In genomic region chr1:6727535-6727934, GRCh38 we compare ENCODE assay signal across 8 cellular contexts. TPM values are rescaled to one million over a fixed set of nuclear protein-coding genes. Genes with fewer than 3 reads are reported as not detected.
DNase-seq lines count a peak whose midpoint lies in the region; ATAC-seq and TF ChIP-seq lines count a peak whose summit lies in the region.

No MANE protein-coding gene starts in this region.

- no peak overlapping the region for H3K27ac Mint-ChIP-seq in activated CD4-positive, alpha-beta memory T cell treated with anti-CD3 and anti-CD28 coated beads, Interleukin-2, amount 10 ng/mL, durations not matched to agents 7 days and 5 days
- H3K27ac Mint-ChIP-seq in natural killer cell treated with Interleukin-12 subunit alpha and Interleukin-12 subunit beta and Interleukin-15 and Interleukin-18, amount 100 ng/mL, for 72 hours, result no peak overlapping the region

- in situ Hi-C loops in GM13976 (cut with MboI; ENCODE audit: low sequenced_read_pairs, unreplicated experiment), result loop anchor here (10.0 kb wide), 1 partner anchor 347 kb away; no protein-coding TSS in a partner anchor

- H3K36me3 Mint-ChIP-seq in activated CD4-positive, alpha-beta memory T cell treated with anti-CD3 and anti-CD28 coated beads, Interleukin-2, amount 10 ng/mL, durations not matched to agents 7 days and 5 days (ENCODE audit: low read depth), result no peaks in the 10 kb centered on the region
- H3K36me3 Mint-ChIP-seq in natural killer cell treated with Interleukin-12 subunit alpha and Interleukin-12 subunit beta and Interleukin-15 and Interleukin-18, amount 100 ng/mL, for 72 hours, result no peaks in the 10 kb centered on the region

- H3K4me3 ChIP-seq in A673 (ENCODE audit: low read depth, low read length, poor library complexity, severe bottlenecking) (no peak overlapping the region), epithelial cell of proximal tubule (ENCODE audit: low read depth, low read length) (no peak overlapping the region), thyroid gland (replicated peaks in 1 of 3) (no peak overlapping the region)

- intact Hi-C loops in A673 (cut with micrococcal nuclease; ENCODE audit: unreplicated experiment), result loop anchor here (5.0 to 10.0 kb wide), 2 partner anchors 167 to 920 kb away; no protein-coding TSS in a partner anchor
- intact Hi-C loops in thyroid gland (cut with DNase I), result loop anchor here (10.0 kb wide), 3 partner anchors 47 to 487 kb away; no protein-coding TSS in a partner anchor

- H3K4me1 Mint-ChIP-seq in activated CD4-positive, alpha-beta memory T cell treated with anti-CD3 and anti-CD28 coated beads, Interleukin-2, amount 10 ng/mL, durations not matched to agents 7 days and 5 days, result no peaks in the 10 kb centered on the region
- H3K4me1 Mint-ChIP-seq in natural killer cell treated with Interleukin-12 subunit alpha and Interleukin-12 subunit beta and Interleukin-15 and Interleukin-18, amount 100 ng/mL, for 72 hours (ENCODE audit: low read depth in 2 of 2), result peaks cover 0 to 4% of the 10 kb centered on the region in 2 donors

- TF ChIP-seq POLR2A in thyroid gland (IDR thresholded peaks at IDR 0.05), result no peak

- H3K27ac ChIP-seq in A673 (ENCODE audit: low read depth, low read length, poor library complexity, severe bottlenecking) (no peak overlapping the region), thyroid gland (no peak overlapping the region)

- POLR2A ChIA-PET in A673 (lab: Charles Lee; ENCODE audit: low non-redundant PET), result no interaction called here
- POLR2A ChIA-PET in activated CD4-positive, alpha-beta memory T cell treated with anti-CD3 and anti-CD28 coated beads, Interleukin-2, amount 10 ng/mL, durations not matched to agents 7 days and 5 days (lab: Charles Lee), result no interaction called here

- peaks cover 11% of the 10 kb centered on the region for H3K27me3 ChIP-seq in A673 (replicated peaks; ENCODE audit: insufficient read depth, low read depth, low read length, poor library complexity)
- H3K27me3 ChIP-seq in thyroid gland, result no peaks in the 10 kb centered on the region

- WGBS in thyroid gland, 2 donors, result 37 to 41% methylated on average over 6 of the region's 6 CpGs

- no peak overlapping the region for H3K4me3 Mint-ChIP-seq in activated CD4-positive, alpha-beta memory T cell treated with anti-CD3 and anti-CD28 coated beads, Interleukin-2, amount 10 ng/mL, durations not matched to agents 7 days and 5 days
- no peak overlapping the region for H3K4me3 Mint-ChIP-seq in natural killer cell treated with Interleukin-12 subunit alpha and Interleukin-12 subunit beta and Interleukin-15 and Interleukin-18, amount 100 ng/mL, for 72 hours

- no peaks in the 10 kb centered on the region for H3K4me1 ChIP-seq in A673 (ENCODE audit: insufficient read depth, low read length, poor library complexity, severe bottlenecking)
- H3K4me1 ChIP-seq in thyroid gland, result peaks cover 16 to 19% of the 10 kb centered on the region in 2 donors

- peak; percentile 96 for TF ChIP-seq CTCF in A673 (conservative IDR thresholded peaks at IDR 0.05; ENCODE audit: low read depth, low read length)
- TF ChIP-seq CTCF in GM13976 (IDR thresholded peaks at IDR 0.05; ENCODE audit: borderline replicate concordance, control extremely low read depth, extremely low read depth, insufficient read depth, missing control alignments), result peak; percentile 77
- TF ChIP-seq CTCF in epithelial cell of proximal tubule (conservative IDR thresholded peaks at IDR 0.05; ENCODE audit: low read depth, low read length), result peak; percentile 90
- peak; percentile 62 to 88 (median 72) for TF ChIP-seq CTCF in thyroid gland (IDR thresholded peaks at IDR 0.05)

- peaks cover 12% of the 10 kb centered on the region for H3K27me3 Mint-ChIP-seq in activated CD4-positive, alpha-beta memory T cell treated with anti-CD3 and anti-CD28 coated beads, Interleukin-2, amount 10 ng/mL, durations not matched to agents 7 days and 5 days
- H3K27me3 Mint-ChIP-seq in natural killer cell treated with Interleukin-12 subunit alpha and Interleukin-12 subunit beta and Interleukin-15 and Interleukin-18, amount 100 ng/mL, for 72 hours, result peaks cover 12 to 13% of the 10 kb centered on the region in 2 donors

- no peaks in the 10 kb centered on the region for H3K9me3 Mint-ChIP-seq in activated CD4-positive, alpha-beta memory T cell treated with anti-CD3 and anti-CD28 coated beads, Interleukin-2, amount 10 ng/mL, durations not matched to agents 7 days and 5 days
- H3K9me3 Mint-ChIP-seq in natural killer cell treated with Interleukin-12 subunit alpha and Interleukin-12 subunit beta and Interleukin-15 and Interleukin-18, amount 100 ng/mL, for 72 hours, result no peaks in the 10 kb centered on the region

- H3K9me3 ChIP-seq in A673 (ENCODE audit: low read depth, low read length, poor library complexity, severe bottlenecking) (no peaks in the 10 kb centered on the region), thyroid gland (no peaks in the 10 kb centered on the region)

- peak; percentile 76 for DNase-seq in A673 (ENCODE audit: low spot score)
- DNase-seq in GM13976 (ENCODE audit: low spot score), result peak; percentile 75
- peak; percentile 20 for DNase-seq in NCI-H526 treated with DMSO at 0.1 percent for 48 hours (lab: John Stamatoyannopoulos, UW)
- peak; percentile 52 for DNase-seq in activated CD4-positive, alpha-beta memory T cell treated with anti-CD3 and anti-CD28 coated beads, Interleukin-2, amount 10 ng/mL, durations not matched to agents 7 days and 5 days
- DNase-seq in epithelial cell of proximal tubule (ENCODE audit: low read depth), result peak; percentile 9
- peak; percentile 71 for DNase-seq in natural killer cell treated with Interleukin-12 subunit alpha and Interleukin-12 subunit beta and Interleukin-15 and Interleukin-18, amount 100 ng/mL, for 72 hours (ENCODE audit: low spot score)
- peak; percentile 44 to 65 for DNase-seq in thyroid gland

- CTCF ChIA-PET in A673 (lab: Charles Lee), result interaction anchor here (0.6 kb wide), 1 partner anchor 84 kb away, joined by 4 read pairs; no protein-coding TSS in a partner anchor
- CTCF ChIA-PET in activated CD4-positive, alpha-beta memory T cell treated with anti-CD3 and anti-CD28 coated beads, Interleukin-2, amount 10 ng/mL, durations not matched to agents 7 days and 5 days (lab: Charles Lee), result interaction anchor here (1.1 to 1.3 kb wide), 2 partner anchors 11 to 57 kb away, joined by 3 to 4 read pairs; partner anchors contain the start of gene CAMTA1

- peak in 1 of 2 donors; percentile 57 for ATAC-seq in natural killer cell treated with Interleukin-12 subunit alpha and Interleukin-12 subunit beta and Interleukin-15 and Interleukin-18, amount 100 ng/mL, for 72 hours
- ATAC-seq in HG03354 (IDR thresholded peaks at IDR 0.05; ENCODE audit: poor library complexity, severe bottlenecking, unreplicated experiment), result no peak

- no TSS peak for BruUV-seq in A673 (replicated peaks; lab: Mats Ljungman, UMichigan)

- H3K36me3 ChIP-seq in A673 (ENCODE audit: insufficient read depth, low read length, poor library complexity, severe bottlenecking), result no peaks in the 10 kb centered on the region
- no peaks in the 10 kb centered on the region for H3K36me3 ChIP-seq in thyroid gland

RNA-seq across cellular contexts. Expression of gene DNAJC11, which starts 25.9 kb away (rescaled TPM):
- total RNA-seq in A673 (2021), result 94.2 and 106 TPM in 2 replicates
- total RNA-seq in activated CD4-positive, alpha-beta memory T cell treated with anti-CD3 and anti-CD28 coated beads, Interleukin-2, amount 10 ng/mL, durations not matched to agents 7 days and 5 days, result 10 to 100 TPM; 27.4 to 27.9 TPM
- total RNA-seq in epithelial cell of proximal tubule, result 32.8 and 41.3 TPM in 2 replicates
- 10 to 100 TPM; 60.7 to 96.8 TPM for total RNA-seq in natural killer cell treated with Interleukin-12 subunit alpha and Interleukin-12 subunit beta and Interleukin-15 and Interleukin-18, amount 100 ng/mL, for 72 hours
- total RNA-seq in thyroid gland, result 10 to 100 TPM; 28.2 to 45.5 (median 35.9) TPM

RNA-seq across cellular contexts. Expression of gene CAMTA1, which starts 57.7 kb away (rescaled TPM):
- total RNA-seq in A673 (2021) (85.2 and 92.2 TPM in 2 replicates), epithelial cell of proximal tubule (53.5 and 79.2 TPM in 2 replicates), thyroid gland (100 to 1,000 TPM in 2 of 4 donors, 10 to 100 TPM in 2; 63.9 to 124 (median 101) TPM)
- 10 to 100 TPM; 43.0 to 47.3 TPM for total RNA-seq in activated CD4-positive, alpha-beta memory T cell treated with anti-CD3 and anti-CD28 coated beads, Interleukin-2, amount 10 ng/mL, durations not matched to agents 7 days and 5 days
- total RNA-seq in natural killer cell treated with Interleukin-12 subunit alpha and Interleukin-12 subunit beta and Interleukin-15 and Interleukin-18, amount 100 ng/mL, for 72 hours, result 10 to 100 TPM; 36.5 to 57.5 TPM

Comparison
In these comparisons a context has a peak if more than half of its experiments do, and no peak if none do; other contexts are left out.
1. DNase-seq: peak in every context shown above with its lines; median percentile 76 in A673; 75 in GM13976; 71 in natural killer cell treated with Interleukin-12 subunit alpha and Interleukin-12 subunit beta and Interleukin-15 and Interleukin-18, amount 100 ng/mL, for 72 hours; 54 in thyroid gland; 52 in activated CD4-positive, alpha-beta memory T cell treated with anti-CD3 and anti-CD28 coated beads, Interleukin-2, amount 10 ng/mL, durations not matched to agents 7 days and 5 days; 20 in NCI-H526 treated with DMSO at 0.1 percent for 48 hours; 9 in epithelial cell of proximal tubule.